Comparison of ENCODE assay signal across 15 cellular contexts in the genomic region with DNA sequence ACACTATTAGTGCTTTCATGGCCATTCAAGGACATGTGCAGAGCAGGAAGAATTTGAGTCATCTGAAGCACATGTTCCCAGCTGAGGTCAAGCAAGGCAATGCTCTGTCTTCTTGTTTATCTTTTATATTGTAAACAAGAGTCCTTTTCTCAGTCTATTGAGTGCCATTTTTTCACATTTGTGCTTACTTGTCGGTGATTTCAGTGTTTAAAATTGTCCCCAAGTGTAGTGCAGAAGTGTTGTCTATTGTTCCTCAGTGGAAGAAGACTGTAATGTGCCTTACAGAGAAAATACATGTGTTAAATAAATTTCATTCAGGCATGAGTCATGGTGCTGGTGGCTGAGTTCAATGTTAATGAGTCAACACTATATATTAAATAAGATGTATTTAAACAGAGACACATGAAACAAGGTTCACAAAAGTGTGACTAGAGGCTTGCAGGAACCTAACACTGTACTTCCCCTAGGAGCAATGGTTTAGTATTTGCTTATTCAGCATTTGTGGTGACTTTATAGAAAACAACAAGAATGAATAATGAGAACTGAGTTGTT.
A peak's percentile ranks its signal among the peaks of the same experiment; 100 is the strongest.
DNase-seq lines count a peak whose midpoint lies in the region; ATAC-seq, FAIRE-seq and TF ChIP-seq lines count a peak whose summit lies in the region.
"Had no signal": no experiment of that assay in that cellular context is flagged by ENCODE, and none has a peak within 500 bp of the region (broad histone marks: within the 10 kb centered on the region; RNA-seq: fewer than 3 reads in every experiment).

No MANE protein-coding gene starts in this region.

- no peak for TF ChIP-seq POLR2A in IMR-90 (IDR thresholded peaks at IDR 0.05; ENCODE audit: low read depth, low read length)

- no peaks in the 10 kb centered on the region for H4K20me1 ChIP-seq in IMR-90 (ENCODE audit: insufficient read depth, low read length)

- DNase-seq in A172 (ENCODE audit: low spot score): peak; percentile 56
- DNase-seq in IMR-90: peak; percentile 86
- peak; percentile 59 for DNase-seq in astrocyte of the hippocampus (ENCODE audit: low read depth, low spot score)
- DNase-seq in trophoblast cell: no peak
- DNase-seq in HK-2 (ENCODE audit: unreplicated experiment): no peak
- DNase-seq: activated CD8-positive, alpha-beta T cell treated with anti-CD3 and anti-CD28 coated beads for 36 hours; activated naive CD8-positive, alpha-beta T cell treated with anti-CD3 and anti-CD28 coated beads, Interleukin-2, amount 50 U/mL, for 24 hours; erythroblast; GDM1 had no signal

- no peak for TF ChIP-seq CTCF in IMR-90 (conservative IDR thresholded peaks at IDR 0.05; ENCODE audit: low read depth, low read length)

- H3K18ac ChIP-seq in IMR-90 (ENCODE audit: low read depth, low read length) (peak overlapping the region; percentile 99), trophoblast cell (ENCODE audit: low read length) (no peak overlapping the region)

- H2AK5ac ChIP-seq in IMR-90 (ENCODE audit: low read depth, low read length) (peak overlapping the region; percentile 29; the same call in 1 of the 2 replicates), trophoblast cell (ENCODE audit: low read length) (no peak overlapping the region)

- H3K4me2 ChIP-seq in IMR-90 (ENCODE audit: low read depth, low read length): no peak overlapping the region; the same call in 1 of the 2 replicates
- no peak overlapping the region for H3K4me2 ChIP-seq in trophoblast cell (ENCODE audit: low read length)

- H4K8ac ChIP-seq in IMR-90 (ENCODE audit: low read depth in 2 of 2, low read length in 2 of 2) (peak overlapping the region; percentile 57 to 88), trophoblast cell (ENCODE audit: low read depth, low read length) (no peak overlapping the region)

- H3K23ac ChIP-seq in IMR-90 (ENCODE audit: low read depth, low read length) (peak overlapping the region; percentile 44; the same call in 1 of the 2 replicates), trophoblast cell (ENCODE audit: low read length) (no peak overlapping the region)

- no peaks in the 10 kb centered on the region for H3K79me2 ChIP-seq in trophoblast cell (ENCODE audit: control insufficient read depth, insufficient read depth, low read length, poor library complexity)
- H3K79me2 ChIP-seq: parathyroid adenoma had no signal

- H3K4me3 ChIP-seq in IMR-90 (ENCODE audit: insufficient read depth, low read depth, low read length) (no peak overlapping the region), trophoblast cell (ENCODE audit: low read depth, low read length) (no peak overlapping the region)
- H3K4me3 ChIP-seq: tibial nerve had no signal

- dilution Hi-C loops in IMR-90 (cut with HindIII; ENCODE audit: low sequenced_read_pairs, unreplicated experiment): no loop called here

- WGBS in IMR-90 (ENCODE audit: extremely low coverage in 2 of 2, insufficient read length in 1 of 2), 2 experiments: no CpG with 5 or more reads among the region's 1 CpG
- no CpG with 5 or more reads among the region's 1 CpG for WGBS in trophoblast cell (ENCODE audit: extremely low coverage, insufficient coverage, insufficient read length)

- peak overlapping the region; percentile 56; the same call in 1 of the 2 replicates for H4K5ac ChIP-seq in IMR-90 (ENCODE audit: low read depth, low read length)

- intact Hi-C loops in IMR-90 (cut with micrococcal nuclease): no loop called here

- H2BK15ac ChIP-seq in IMR-90 (ENCODE audit: low read depth, low read length): peak overlapping the region; percentile 80; the same call in 2 of the 3 replicates

- in situ Hi-C loops in IMR-90 (cut with MboI; ENCODE audit: low sequenced_read_pairs): no loop called here

- H3K27me3 ChIP-seq in IMR-90 (ENCODE audit: control insufficient read depth, insufficient read depth, low read length) (no peaks in the 10 kb centered on the region), trophoblast cell (ENCODE audit: insufficient read depth, low read length) (no peaks in the 10 kb centered on the region)
- H3K27me3 ChIP-seq: tibial nerve had no signal

- FAIRE-seq in islet of Langerhans (lab: Jason Lieb, UNC): peak; percentile 65

- H3K36me3 ChIP-seq in IMR-90 (ENCODE audit: control insufficient read depth, insufficient read depth, low read length) (no peaks in the 10 kb centered on the region), trophoblast cell (ENCODE audit: control insufficient read depth in 1 of 2, insufficient read depth in 2 of 2, low read length in 2 of 2) (no peaks in the 10 kb centered on the region)
- H3K36me3 ChIP-seq: tibial nerve had no signal

- H3K9ac ChIP-seq in IMR-90 (ENCODE audit: low read depth, low read length) (no peak overlapping the region), trophoblast cell (ENCODE audit: low read length) (no peak overlapping the region)
- H3K9ac ChIP-seq: parathyroid adenoma had no signal

- H2BK5ac ChIP-seq in IMR-90 (ENCODE audit: low read depth, low read length, poor library complexity, severe bottlenecking) (peak overlapping the region; percentile 95), trophoblast cell (ENCODE audit: low read depth, low read length, poor library complexity) (no peak overlapping the region)

- H3K56ac ChIP-seq in IMR-90 (ENCODE audit: extremely low read depth, insufficient read depth, low read length): peak overlapping the region; percentile 60

- no peak overlapping the region for H2AK9ac ChIP-seq in IMR-90 (replicated peaks; ENCODE audit: low read depth, low read length, poor library complexity)

- H3K4me1 ChIP-seq in IMR-90 (ENCODE audit: control insufficient read depth, insufficient read depth, low read length) (peaks cover 7% of the 10 kb centered on the region), trophoblast cell (ENCODE audit: control insufficient read depth in 1 of 2, insufficient read depth in 2 of 2, low read length in 2 of 2) (no peaks in the 10 kb centered on the region)
- H3K4me1 ChIP-seq: parathyroid adenoma had no signal

- peak overlapping the region; percentile 96 for H2BK20ac ChIP-seq in IMR-90 (ENCODE audit: low read depth, low read length)

- H3K14ac ChIP-seq in IMR-90 (replicated peaks; ENCODE audit: low read depth, low read length) (peak overlapping the region; percentile 89), trophoblast cell (ENCODE audit: low read length) (no peak overlapping the region)

- H4K91ac ChIP-seq in IMR-90 (ENCODE audit: insufficient read depth, low read depth, low read length) (peak overlapping the region; percentile 92), trophoblast cell (ENCODE audit: low read depth, low read length) (no peak overlapping the region)

- H3K27ac ChIP-seq in IMR-90 (ENCODE audit: insufficient read depth, low read length) (peak overlapping the region; percentile 97), trophoblast cell (ENCODE audit: low read depth, low read length) (no peak overlapping the region)
- H3K27ac ChIP-seq: parathyroid adenoma, tibial nerve had no signal

- H3K9me1 ChIP-seq in IMR-90 (ENCODE audit: insufficient read depth, low read length): no peaks in the 10 kb centered on the region

- H2AFZ ChIP-seq in IMR-90 (replicated peaks; ENCODE audit: low read length, poor library complexity): no peak overlapping the region
- H2AFZ ChIP-seq in trophoblast cell (ENCODE audit: insufficient read depth, low read length, poor library complexity): no peak overlapping the region
- H2AFZ ChIP-seq: parathyroid adenoma had no signal

- TF ChIP-seq RAD21 in IMR-90 (IDR thresholded peaks at IDR 0.05; ENCODE audit: low read length): no peak

- POLR2A ChIA-PET in IMR-90 (lab: Charles Lee; ENCODE audit: unreplicated experiment): no interaction called here

- CTCF ChIA-PET in IMR-90 (lab: Yijun Ruan, JAX): no interaction called here

- peak overlapping the region; percentile 96 for H2BK120ac ChIP-seq in IMR-90 (ENCODE audit: low read depth, low read length)
- no peak overlapping the region for H2BK120ac ChIP-seq in trophoblast cell (ENCODE audit: insufficient read depth, low read length, poor library complexity)

- ATAC-seq in IMR-90 (ENCODE audit: low read depth) (peak; percentile 36), HG03469 (IDR thresholded peaks at IDR 0.05; ENCODE audit: unreplicated experiment) (no peak), GM18502 (IDR thresholded peaks at IDR 0.05; ENCODE audit: poor library complexity, unreplicated experiment) (no peak)
- ATAC-seq: activated CD8-positive, alpha-beta T cell treated with anti-CD3 and anti-CD28 coated beads for 36 hours; activated naive CD8-positive, alpha-beta T cell treated with anti-CD3 and anti-CD28 coated beads, Interleukin-2, amount 50 U/mL, for 24 hours; left lobe of liver had no signal

- H3K79me1 ChIP-seq in IMR-90 (ENCODE audit: low read depth in 1 of 2, low read length in 2 of 2): no peaks in the 10 kb centered on the region
- no peaks in the 10 kb centered on the region for H3K79me1 ChIP-seq in trophoblast cell (ENCODE audit: low read length)

- no TSS peak for BruUV-seq in IMR-90 (replicated peaks; lab: Mats Ljungman, UMichigan)

- H4K12ac ChIP-seq in trophoblast cell (ENCODE audit: low read depth, low read length): no peak overlapping the region

- H3K9me3 ChIP-seq in IMR-90 (ENCODE audit: control insufficient read depth, insufficient read depth, low read length): no peaks in the 10 kb centered on the region
- H3K9me3 ChIP-seq in trophoblast cell (ENCODE audit: insufficient read depth, low read depth, low read length): no peaks in the 10 kb centered on the region
- H3K9me3 ChIP-seq: tibial nerve had no signal

- peak overlapping the region; percentile 93 for H3K4ac ChIP-seq in IMR-90 (ENCODE audit: low read depth, low read length)
- no peak overlapping the region for H3K4ac ChIP-seq in trophoblast cell (ENCODE audit: low read depth, low read length)

- no peak overlapping the region for H2BK12ac ChIP-seq in trophoblast cell (ENCODE audit: low read length)

TF ChIP-seq in IMR-90, 13 proteins besides CTCF, POLR2A, EP300 and RAD21 (continues in another document):
- TF ChIP-seq RCOR1 (IDR thresholded peaks at IDR 0.05; ENCODE audit: insufficient replicate concordance, low read length): no peak
- TF ChIP-seq CEBPB (IDR thresholded peaks at IDR 0.05; ENCODE audit: low read depth, low read length): no peak
- TF ChIP-seq FOS (IDR thresholded peaks at IDR 0.05; ENCODE audit: low read depth, low read length): peak; percentile 72
- TF ChIP-seq RFX5 (IDR thresholded peaks at IDR 0.05; ENCODE audit: low read depth, low read length): no peak
- TF ChIP-seq, protein P1, sequence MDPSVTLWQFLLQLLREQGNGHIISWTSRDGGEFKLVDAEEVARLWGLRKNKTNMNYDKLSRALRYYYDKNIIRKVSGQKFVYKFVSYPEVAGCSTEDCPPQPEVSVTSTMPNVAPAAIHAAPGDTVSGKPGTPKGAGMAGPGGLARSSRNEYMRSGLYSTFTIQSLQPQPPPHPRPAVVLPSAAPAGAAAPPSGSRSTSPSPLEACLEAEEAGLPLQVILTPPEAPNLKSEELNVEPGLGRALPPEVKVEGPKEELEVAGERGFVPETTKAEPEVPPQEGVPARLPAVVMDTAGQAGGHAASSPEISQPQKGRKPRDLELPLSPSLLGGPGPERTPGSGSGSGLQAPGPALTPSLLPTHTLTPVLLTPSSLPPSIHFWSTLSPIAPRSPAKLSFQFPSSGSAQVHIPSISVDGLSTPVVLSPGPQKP (IDR thresholded peaks at IDR 0.05; ENCODE audit: borderline replicate concordance, low read depth, low read length): no peak
- no peak for TF ChIP-seq NFE2L2 (IDR thresholded peaks at IDR 0.05; ENCODE audit: low read depth, low read length)
- peak; percentile 80 for TF ChIP-seq MXI1 (IDR thresholded peaks at IDR 0.05; ENCODE audit: borderline replicate concordance, low read depth, low read length)

Comparison
In these comparisons a context has a peak if more than half of its experiments do, and no peak if none do; other contexts are left out.
1. DNase-seq: peak in A172 (single experiment), IMR-90 (single experiment) and astrocyte of the hippocampus (single experiment); none in trophoblast cell (0 of 2) and HK-2 (single experiment).